ENCODE assay signal across 8 cellular contexts in the genomic region with DNA sequence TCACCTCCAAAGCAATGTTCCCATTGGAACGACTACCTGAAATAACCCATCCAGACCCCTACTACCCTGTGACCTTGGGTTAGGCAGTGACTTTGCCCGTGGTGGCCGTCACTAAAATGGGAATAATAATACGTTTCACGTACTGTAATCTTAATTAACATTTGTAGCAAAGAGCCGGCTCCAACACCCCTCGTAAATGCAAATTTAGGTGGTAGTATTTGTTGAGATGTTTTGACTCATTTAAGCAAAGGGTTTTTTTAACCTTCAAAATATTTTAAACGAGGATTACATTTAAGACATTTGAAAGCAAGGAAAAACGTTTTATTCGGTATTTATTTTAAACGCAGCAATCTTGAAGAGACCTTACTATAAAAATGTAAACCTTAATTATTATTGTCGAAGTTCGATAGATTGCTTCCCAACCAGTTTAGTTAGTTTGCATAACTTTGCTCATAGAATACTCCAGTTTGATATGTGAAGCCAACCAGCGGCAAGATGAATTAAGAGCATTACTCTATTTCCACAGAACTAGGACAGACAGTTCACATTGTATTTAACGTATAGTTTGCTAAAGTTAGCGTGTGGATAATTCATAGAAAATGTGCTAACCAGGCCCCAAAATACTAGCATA. TPM values are rescaled to one million over a fixed set of nuclear protein-coding genes. Genes with fewer than 3 reads are reported as not detected.
DNase-seq lines count a peak whose midpoint lies in the region; ATAC-seq and TF ChIP-seq lines count a peak whose summit lies in the region.

No MANE protein-coding gene starts in this region.

- POLR2A ChIA-PET in AG04449 (lab: Yijun Ruan, JAX), result interaction anchor here (0.6 to 1.7 kb wide), 7 partner anchors 18 to 513 kb away, joined by 3 to 8 read pairs (median 3); a partner anchor contains a TSS
- POLR2A ChIA-PET in activated CD4-positive, alpha-beta memory T cell treated with anti-CD3 and anti-CD28 coated beads, Interleukin-2, amount 10 ng/mL, durations not matched to agents 7 days and 5 days (lab: Charles Lee), result interaction anchor here (0.6 to 9.9 kb wide), 29 partner anchors 8 to 1488 kb away, joined by 3 to 172 read pairs (median 4); a partner anchor contains a TSS

- no peak for TF ChIP-seq CTCF in AG04449 (IDR thresholded peaks at IDR 0.05; ENCODE audit: insufficient read depth, low read length, missing control alignments)
- no peak for TF ChIP-seq CTCF in hepatocyte (IDR thresholded peaks at IDR 0.05; ENCODE audit: poor library complexity)

- no peaks in the 10 kb centered on the region for H3K9me3 ChIP-seq in hepatocyte (ENCODE audit: low read depth)

- H3K4me1 ChIP-seq in hepatocyte (ENCODE audit: insufficient read depth), result peaks cover 16% of the 10 kb centered on the region

- H3K36me3 ChIP-seq in hepatocyte (replicated peaks; ENCODE audit: insufficient read depth, low read depth), result no peaks in the 10 kb centered on the region

- no peaks in the 10 kb centered on the region for H3K27me3 Mint-ChIP-seq in activated CD4-positive, alpha-beta memory T cell treated with anti-CD3 and anti-CD28 coated beads, Interleukin-2, amount 10 ng/mL, durations not matched to agents 7 days and 5 days

- no peak for DNase-seq in AG04449 (ENCODE audit: low read depth, low spot score)
- DNase-seq in activated CD4-positive, alpha-beta memory T cell treated with anti-CD3 and anti-CD28 coated beads, Interleukin-2, amount 10 ng/mL, durations not matched to agents 7 days and 5 days, result no peak
- no peak for DNase-seq in hepatocyte (ENCODE audit: low spot score)
- no peak for DNase-seq in SK-N-DZ (ENCODE audit: low spot score)
- no peak for DNase-seq in A172 (ENCODE audit: low spot score)

- ATAC-seq in GM21528 (IDR thresholded peaks at IDR 0.05; ENCODE audit: low FRiP score, unreplicated experiment) (peak; percentile 0), GM21786 (IDR thresholded peaks at IDR 0.05; ENCODE audit: unreplicated experiment) (no peak)

- H4K20me1 ChIP-seq in hepatocyte (ENCODE audit: insufficient read depth, poor library complexity, severe bottlenecking), result peaks cover 22% of the 10 kb centered on the region

- peak overlapping the region; percentile 74 for H2AFZ ChIP-seq in hepatocyte

- H3K4me3 ChIP-seq in AG04449 (ENCODE audit: low read depth, low read length), result peak overlapping the region; percentile 78
- peak overlapping the region; percentile 92 for H3K4me3 ChIP-seq in hepatocyte
- H3K4me3 ChIP-seq in skin epidermis, result peak overlapping the region; percentile 58 to 99 (median 88)

- peaks cover 30% of the 10 kb centered on the region for H3K36me3 Mint-ChIP-seq in activated CD4-positive, alpha-beta memory T cell treated with anti-CD3 and anti-CD28 coated beads, Interleukin-2, amount 10 ng/mL, durations not matched to agents 7 days and 5 days (ENCODE audit: low read depth)

- 1% methylated on average over 16 of the region's 16 CpGs for WGBS in hepatocyte (ENCODE audit: low lambda C conversion rate, missing lambda C conversion rate)

- H3K9me3 Mint-ChIP-seq in activated CD4-positive, alpha-beta memory T cell treated with anti-CD3 and anti-CD28 coated beads, Interleukin-2, amount 10 ng/mL, durations not matched to agents 7 days and 5 days, result no peaks in the 10 kb centered on the region

- H3K4me2 ChIP-seq in hepatocyte, result peak overlapping the region; percentile 82

- H3K27me3 ChIP-seq in hepatocyte, result no peaks in the 10 kb centered on the region

- H3K4me1 Mint-ChIP-seq in activated CD4-positive, alpha-beta memory T cell treated with anti-CD3 and anti-CD28 coated beads, Interleukin-2, amount 10 ng/mL, durations not matched to agents 7 days and 5 days, result peaks cover 22% of the 10 kb centered on the region

- H3K27ac ChIP-seq in hepatocyte (peak overlapping the region; percentile 100), skin epidermis (peak overlapping the region; percentile 23 to 100 (median 99))

- H3K9me2 ChIP-seq in hepatocyte (replicated peaks; ENCODE audit: insufficient read depth), result no peaks in the 10 kb centered on the region

- H3K79me2 ChIP-seq in hepatocyte, result peaks cover 56% of the 10 kb centered on the region

- CTCF ChIA-PET in AG04449 (lab: Yijun Ruan, JAX), result interaction anchor here (0.7 to 3.8 kb wide), 15 partner anchors 13 to 558 kb away, joined by 3 to 50 read pairs (median 3); no protein-coding TSS in a partner anchor
- CTCF ChIA-PET in activated CD4-positive, alpha-beta memory T cell treated with anti-CD3 and anti-CD28 coated beads, Interleukin-2, amount 10 ng/mL, durations not matched to agents 7 days and 5 days (lab: Charles Lee), result interaction anchor here (0.8 to 9.1 kb wide), 8 partner anchors 14 to 513 kb away, joined by 3 to 103 read pairs (median 8); a partner anchor contains a TSS

- peak overlapping the region; percentile 100 for H3K27ac Mint-ChIP-seq in activated CD4-positive, alpha-beta memory T cell treated with anti-CD3 and anti-CD28 coated beads, Interleukin-2, amount 10 ng/mL, durations not matched to agents 7 days and 5 days

- peak overlapping the region; percentile 93 for H3K4me3 Mint-ChIP-seq in activated CD4-positive, alpha-beta memory T cell treated with anti-CD3 and anti-CD28 coated beads, Interleukin-2, amount 10 ng/mL, durations not matched to agents 7 days and 5 days

RNA-seq across cellular contexts. Expression of a gene that starts 1.4 kb away (rescaled TPM):
- 10 to 100 TPM; 39.9 to 43.9 TPM for total RNA-seq in activated CD4-positive, alpha-beta memory T cell treated with anti-CD3 and anti-CD28 coated beads, Interleukin-2, amount 10 ng/mL, durations not matched to agents 7 days and 5 days
- total RNA-seq in hepatocyte, result 26.8 and 29.7 TPM in 2 replicates
- polyA plus RNA-seq in hepatocyte, result 11.9 and 13.2 TPM in 2 replicates
- polyA plus RNA-seq in SK-N-DZ (2014; cell fraction: cytosol; rRNA removed), result 22.6 and 23.9 TPM in 2 replicates
- 23.7 and 33.6 TPM in 2 replicates for polyA plus RNA-seq in SK-N-DZ (2014; cell fraction: nucleus; rRNA removed)
- 9.9 and 11.5 TPM in 2 replicates for total RNA-seq in A172 (2014; rRNA removed; shearing (Covaris generic))
